Comparison of ENCODE assay signal across 21 cellular contexts in the genomic region with DNA sequence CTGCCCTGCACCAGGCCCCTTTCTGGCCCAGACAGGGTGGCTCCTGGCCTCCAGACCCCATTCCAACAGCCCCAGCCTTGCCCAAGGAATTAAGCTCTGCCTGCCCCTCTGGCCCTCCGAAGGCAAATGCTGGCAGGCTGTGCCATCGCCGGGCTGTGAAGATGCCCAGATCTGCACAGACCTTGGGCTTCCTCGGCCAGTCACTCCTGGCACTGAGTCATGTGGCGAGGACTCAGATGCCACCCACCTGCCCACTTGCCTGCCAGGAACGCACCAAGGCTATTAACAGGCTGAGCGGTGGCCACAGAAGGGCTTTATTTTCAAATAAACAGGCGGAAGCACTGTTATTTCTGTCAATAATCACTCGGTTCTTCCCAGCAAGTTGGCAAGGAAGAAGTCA. TPM values are rescaled to one million over a fixed set of nuclear protein-coding genes. Genes with fewer than 3 reads are reported as not detected.
DNase-seq lines count a peak whose midpoint lies in the region; ATAC-seq and TF ChIP-seq lines count a peak whose summit lies in the region.
"Had no signal": no experiment of that assay in that cellular context is flagged by ENCODE, and none has a peak within 500 bp of the region (broad histone marks: within the 10 kb centered on the region; RNA-seq: fewer than 3 reads in every experiment).

No MANE protein-coding gene starts in this region.

- H3K27me3 ChIP-seq in osteoblast (ENCODE audit: insufficient read depth, low read length): peaks cover 12% of the 10 kb centered on the region
- H3K27me3 ChIP-seq in SJCRH30: no peaks in the 10 kb centered on the region

- no peak overlapping the region for H2AFZ ChIP-seq in osteoblast (ENCODE audit: low read length)

- no peak overlapping the region for H3K4me3 ChIP-seq in osteoblast (ENCODE audit: insufficient read depth, low read length)
- H3K4me3 ChIP-seq in SJCRH30: no peak overlapping the region
- H3K4me3 ChIP-seq: K562 had no signal

- no peaks in the 10 kb centered on the region for H3K79me2 ChIP-seq in osteoblast (ENCODE audit: insufficient read depth, low read length)

- H3K4me1 ChIP-seq in osteoblast (ENCODE audit: insufficient read depth, low read length): no peaks in the 10 kb centered on the region
- peaks cover 3% of the 10 kb centered on the region; the same call in 1 of the 2 replicates for H3K4me1 ChIP-seq in SJCRH30

- H3K27ac ChIP-seq in osteoblast (ENCODE audit: low read depth, low read length) (no peak overlapping the region), SJCRH30 (no peak overlapping the region)

- H3K9me3 ChIP-seq in osteoblast (ENCODE audit: low read depth, low read length): no peaks in the 10 kb centered on the region
- no peaks in the 10 kb centered on the region for H3K9me3 ChIP-seq in SJCRH30 (replicated peaks)

- DNase-seq in NCI-H2029 treated with DMSO at 0.1 percent for 48 hours (lab: John Stamatoyannopoulos, UW) (peak; percentile 25), cerebellar cortex (ENCODE audit: low spot score) (peak; percentile 81), osteoblast (ENCODE audit: insufficient read length, low spot score, missing footprints) (peak; percentile 85), SJCRH30 (no peak)
- DNase-seq in effector CD8-positive, alpha-beta T cell (lab: John Stamatoyannopoulos, UW): no peak
- DNase-seq: COR-L47, DMS 273 treated with DMSO at 0.1 percent for 48 hours, DND-41, H9, NCI-H1092 treated with DMSO at 0.1 percent for 48 hours, NCI-H146, NCI-H2227 treated with DMSO at 0.1 percent for 48 hours, NCI-H510A treated with DMSO at 0.1 percent for 48 hours, NCI-H774, PC-3, RPMI8226, SHP77 treated with DMSO at 0.1 percent for 48 hours had no signal

- no peak for ATAC-seq in esophagus mucosa
- ATAC-seq in GM21381 (IDR thresholded peaks at IDR 0.05; ENCODE audit: unreplicated experiment): no peak
- ATAC-seq: K562, PC-3, SK-N-SH treated with all-trans-retinoic acid at 6 μM for 48 hours had no signal

- H3K4me2 ChIP-seq in osteoblast (ENCODE audit: insufficient read depth, low read length): no peak overlapping the region

- no peak for TF ChIP-seq CTCF in osteoblast (IDR thresholded peaks at IDR 0.05; ENCODE audit: extremely low read depth, low read depth, low read length)

- H3K36me3 ChIP-seq in osteoblast (ENCODE audit: insufficient read depth, low read length) (no peaks in the 10 kb centered on the region), SJCRH30 (no peaks in the 10 kb centered on the region)

- no peaks in the 10 kb centered on the region for H4K20me1 ChIP-seq in osteoblast (ENCODE audit: insufficient read depth, low read length)

RNA-seq across cellular contexts. Expression of gene TTLL12, which starts 50.3 kb away (rescaled TPM):
- total RNA-seq in osteoblast: 29.0 and 29.2 TPM in 2 replicates
- total RNA-seq in SJCRH30 (2014; rRNA removed; shearing (Covaris generic)): 70.3 and 76.6 TPM in 2 replicates
- total RNA-seq in esophagus mucosa: 120 TPM

Comparison
In these comparisons a context has a peak if more than half of its experiments do, and no peak if none do; other contexts are left out.
1. DNase-seq: peak in NCI-H2029 treated with DMSO at 0.1 percent for 48 hours (single experiment), cerebellar cortex (single experiment) and osteoblast (single experiment); none in effector CD8-positive, alpha-beta T cell (single experiment) and SJCRH30 (0 of 2).